33 cellular contexts compared by ENCODE assay signal in the genomic region with DNA sequence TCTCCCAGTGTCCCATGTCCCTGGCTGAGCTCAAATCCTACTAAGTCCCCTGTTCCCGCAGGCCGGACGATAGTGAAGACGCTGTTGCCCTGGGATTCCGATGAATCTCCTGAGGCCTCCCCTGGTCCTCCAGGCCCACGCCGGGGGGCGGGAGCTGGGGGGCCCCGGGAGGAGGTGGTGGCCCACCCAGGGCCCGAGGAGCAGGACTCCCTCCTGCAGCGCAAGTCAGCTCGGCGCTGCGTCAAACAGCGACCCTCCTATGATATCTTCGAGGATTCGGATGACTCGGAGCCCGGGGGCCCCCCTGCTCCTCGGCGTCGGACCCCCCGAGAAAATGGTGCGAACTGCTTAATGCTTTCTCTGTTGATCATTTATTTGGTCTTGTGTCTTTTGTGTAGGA. TPM values are rescaled to one million over a fixed set of nuclear protein-coding genes. Genes with fewer than 3 reads are reported as not detected.
"Had no signal": no experiment of that assay in that cellular context is flagged by ENCODE, and none has a peak within 500 bp of the region (broad histone marks: within the 10 kb centered on the region; RNA-seq: fewer than 3 reads in every experiment).

No MANE protein-coding gene starts in this region.

- H3K36me3 Mint-ChIP-seq: activated naive CD8-positive, alpha-beta T cell had no signal

- DNase-seq: activated B cell treated with CpG ODN at 0.5 μM for 24 hours; activated CD4-positive, alpha-beta T cell treated with anti-CD3 and anti-CD28 coated beads for 48 hours; activated CD4-positive, alpha-beta T cell treated with anti-CD3 and anti-CD28 coated beads, Interleukin-2, amount 50 U/mL, for 1 hour; activated CD4-positive, alpha-beta T cell treated with anti-CD3 and anti-CD28 coated beads, Interleukin-2, amount 50 U/mL, for 48 hours; activated CD8-positive, alpha-beta memory T cell treated with anti-CD3 and anti-CD28 coated beads for 24 hours; activated CD8-positive, alpha-beta T cell treated with anti-CD3 and anti-CD28 coated beads for 36 hours; activated effector memory CD4-positive, alpha-beta T cell treated with anti-CD3 and anti-CD28 coated beads, Interleukin-2, amount 50 U/mL, for 16 hours; activated naive CD4-positive, alpha-beta T cell treated with anti-CD3 and anti-CD28 coated beads for 36 hours; activated T-cell treated with anti-CD3 and anti-CD28 coated beads, Interleukin-2, amount 50 U/mL, for 1 hour; central memory CD4-positive, alpha-beta T cell; cerebellar nuclear complex; colonic mucosa; effector CD8-positive, alpha-beta T cell; endodermal cell; erythroblast; foreskin keratinocyte; gastrocnemius medialis; glutamatergic neuron; heart left ventricle; T-helper 1 cell; T-helper 17 cell; T1000; WERI-Rb-1 had no signal

- H3K4me3 Mint-ChIP-seq: activated B cell treated with CpG ODN at 0.5 μM for 24 hours; activated CD8-positive, alpha-beta T cell treated with anti-CD3 and anti-CD28 coated beads for 36 hours; activated naive CD4-positive, alpha-beta T cell treated with anti-CD3 and anti-CD28 coated beads for 36 hours; activated naive CD8-positive, alpha-beta T cell; activated T-helper 1 cell treated with anti-CD3 and anti-CD28 coated beads, Interleukin-12 subunit alpha, Interleukin-12 subunit beta, Interleukin-2, Interleukin-4 antibody, amounts not matched to agents 30 ng/mL and 10 ng/mL and 1 ng/mL, durations not matched to agents 14 hours and 24 hours and 36 hours; endodermal cell; T-helper 17 cell; T-helper 2 cell treated with Interferon-gamma antibody and Interleukin-4, amounts not matched to agents 5 μg/mL and 100 μg/mL, for 36 hours had no signal

- ATAC-seq: activated CD4-positive, CD25-positive, alpha-beta regulatory T cell treated with anti-CD3 and anti-CD28 coated beads, Interleukin-2, amount 50 U/mL, for 24 hours; activated CD8-positive, alpha-beta T cell treated with anti-CD3 and anti-CD28 coated beads for 36 hours; foreskin keratinocyte; gastrocnemius medialis; heart left ventricle; T-helper 17 cell had no signal

- H3K27ac Mint-ChIP-seq: activated B cell treated with CpG ODN at 0.5 μM for 24 hours; activated CD8-positive, alpha-beta T cell treated with anti-CD3 and anti-CD28 coated beads for 36 hours; activated naive CD4-positive, alpha-beta T cell treated with anti-CD3 and anti-CD28 coated beads for 36 hours; activated naive CD8-positive, alpha-beta T cell; activated T-helper 1 cell treated with anti-CD3 and anti-CD28 coated beads, Interleukin-12 subunit alpha, Interleukin-12 subunit beta, Interleukin-2, Interleukin-4 antibody, amounts not matched to agents 30 ng/mL and 10 ng/mL and 1 ng/mL, durations not matched to agents 14 hours and 24 hours and 36 hours; activated T-helper 2 cell treated with anti-CD3 and anti-CD28 coated beads, Interferon-gamma antibody, Interleukin-2, Interleukin-4, amounts not matched to agents 10 μg/mL and 5 μg/mL and 100 μg/mL, durations not matched to agents 14 hours and 24 hours and 36 hours; brain; T-helper 17 cell; T-helper 2 cell treated with Interferon-gamma antibody and Interleukin-4, amounts not matched to agents 5 μg/mL and 100 μg/mL, for 36 hours had no signal

- H3K9me3 Mint-ChIP-seq: activated B cell treated with CpG ODN at 0.5 μM for 24 hours; activated CD8-positive, alpha-beta T cell treated with anti-CD3 and anti-CD28 coated beads for 36 hours; activated naive CD4-positive, alpha-beta T cell treated with anti-CD3 and anti-CD28 coated beads for 36 hours; activated T-helper 1 cell treated with anti-CD3 and anti-CD28 coated beads, Interleukin-12 subunit alpha, Interleukin-12 subunit beta, Interleukin-2, Interleukin-4 antibody, amounts not matched to agents 30 ng/mL and 10 ng/mL and 1 ng/mL, durations not matched to agents 14 hours and 24 hours and 36 hours; activated T-helper 2 cell treated with anti-CD3 and anti-CD28 coated beads, Interferon-gamma antibody, Interleukin-2, Interleukin-4, amounts not matched to agents 10 μg/mL and 5 μg/mL and 100 μg/mL, durations not matched to agents 14 hours and 24 hours and 36 hours; brain; endodermal cell; T-helper 2 cell treated with Interferon-gamma antibody and Interleukin-4, amounts not matched to agents 5 μg/mL and 100 μg/mL, for 36 hours had no signal

- H3K27me3 Mint-ChIP-seq: activated B cell treated with CpG ODN at 0.5 μM for 24 hours; activated CD8-positive, alpha-beta T cell treated with anti-CD3 and anti-CD28 coated beads for 36 hours; activated naive CD8-positive, alpha-beta T cell; T-helper 17 cell had no signal

RNA-seq across cellular contexts. Expression of gene IGFLR1, which starts 18.6 kb away (rescaled TPM):
- total RNA-seq: ascending aorta had no signal

RNA-seq across cellular contexts. Expression of gene ZBTB32, which starts 19.3 kb away (rescaled TPM):
- total RNA-seq: ascending aorta, cardiac muscle cell, dermis microvascular lymphatic vessel endothelial cell, endodermal cell, esophagus muscularis mucosa, foreskin keratinocyte, gastrocnemius medialis had no signal

RNA-seq across cellular contexts. Expression of gene U2AF1L4, which starts 21.5 kb away (rescaled TPM):
- total RNA-seq: ascending aorta had no signal
